Comparison of ENCODE assay signal across 1 cellular context in genomic region chr5:108989761-108990392, GRCh38.
TF ChIP-seq lines count a peak whose summit lies in the region.

No MANE protein-coding gene starts in this region.

TF ChIP-seq in SK-N-SH, 30 proteins besides CTCF, POLR2A, EP300 and RAD21 (continued from another document):
- TF ChIP-seq ZBTB33 (IDR thresholded peaks at IDR 0.05; ENCODE audit: borderline replicate concordance, low read depth): no peak
- no peak for TF ChIP-seq GABPA (IDR thresholded peaks at IDR 0.05; ENCODE audit: low read depth)
- no peak for TF ChIP-seq USF2 (IDR thresholded peaks at IDR 0.05; ENCODE audit: borderline replicate concordance, low read depth, low read length)
- no peak for TF ChIP-seq FOSL2 (IDR thresholded peaks at IDR 0.05; ENCODE audit: borderline replicate concordance, low read depth)
- no peak for TF ChIP-seq RXRA (IDR thresholded peaks at IDR 0.05; ENCODE audit: borderline replicate concordance, low read depth)
TF ChIP-seq in SK-N-SH: peak in this region for 0.
